Comparison of ENCODE assay signal across 23 cellular contexts in the genomic region with DNA sequence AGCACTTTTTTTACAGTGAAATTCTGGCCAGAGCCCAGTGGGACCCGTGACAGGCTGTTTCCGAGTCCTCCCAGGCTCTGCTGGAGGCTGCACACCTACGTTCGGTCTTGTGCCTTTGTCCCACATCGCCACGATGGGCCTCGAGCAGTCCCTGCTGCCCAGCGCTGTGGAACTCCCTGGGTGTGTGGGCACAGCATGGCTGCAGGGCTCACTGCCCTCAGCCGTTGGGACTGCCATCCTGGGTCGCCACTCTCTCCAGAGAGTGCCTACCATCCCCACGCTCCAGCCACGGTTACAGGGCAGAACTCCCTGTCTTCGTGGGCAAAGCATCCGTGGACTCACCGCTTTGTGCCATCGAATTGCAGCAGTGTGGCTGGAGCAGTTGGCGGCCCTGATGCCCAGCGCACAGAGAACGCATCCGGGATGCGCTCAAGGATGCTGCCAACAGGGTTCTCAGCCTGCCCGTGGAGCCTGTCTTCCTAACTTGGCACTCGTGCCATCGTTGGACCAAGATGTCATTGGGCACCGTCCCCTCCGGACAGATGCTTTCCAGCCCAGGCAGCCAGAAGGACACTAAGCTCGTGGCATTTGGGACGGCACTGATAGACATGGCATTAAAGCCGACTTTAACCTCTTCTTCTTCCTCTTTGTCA.
"Had no signal": no experiment of that assay in that cellular context is flagged by ENCODE, and none has a peak within 500 bp of the region (broad histone marks: within the 10 kb centered on the region; RNA-seq: fewer than 3 reads in every experiment).

No MANE protein-coding gene starts in this region.

- H3K27ac Mint-ChIP-seq: natural killer cell; progenitor cell of endocrine pancreas; stimulated activated naive B cell treated with anti-CD40 and anti-IgM and Interleukin-4, amounts not matched to agents 10 μg/mL and 1 μg/mL and 100 μg/mL, for 72 hours; stimulated activated naive CD8-positive, alpha-beta T cell treated with anti-CD3 and anti-CD28 coated beads, Interleukin-15, Interleukin-2, amounts not matched to agents 100 ng/mL and 50 ng/mL, for 24 hours had no signal

- H3K4me1 Mint-ChIP-seq: natural killer cell; stimulated activated naive B cell treated with anti-CD40 and anti-IgM and Interleukin-4, amounts not matched to agents 10 μg/mL and 1 μg/mL and 100 μg/mL, for 72 hours had no signal

- H3K36me3 ChIP-seq: left lung, neutrophil, right atrium auricular region, thoracic aorta, tibial nerve, upper lobe of left lung had no signal

- H3K27ac ChIP-seq: dorsolateral prefrontal cortex, epithelial cell of prostate, left lung, neutrophil, parathyroid adenoma, right atrium auricular region, thoracic aorta, tibial nerve, upper lobe of left lung had no signal

- H3K27me3 ChIP-seq: right atrium auricular region, tibial nerve, upper lobe of left lung had no signal

- H3K4me1 ChIP-seq: left lung, parathyroid adenoma, right atrium auricular region, upper lobe of left lung had no signal

- H3K4me3 Mint-ChIP-seq: natural killer cell; stimulated activated naive B cell treated with anti-CD40 and anti-IgM and Interleukin-4, amounts not matched to agents 10 μg/mL and 1 μg/mL and 100 μg/mL, for 72 hours; stimulated activated naive CD8-positive, alpha-beta T cell treated with anti-CD3 and anti-CD28 coated beads, Interleukin-15, Interleukin-2, amounts not matched to agents 100 ng/mL and 50 ng/mL, for 24 hours had no signal

- H3K9me3 ChIP-seq: left lung, neutrophil, right atrium auricular region, thoracic aorta, tibial nerve, upper lobe of left lung had no signal

- H3K9me3 Mint-ChIP-seq: natural killer cell; stimulated activated naive B cell treated with anti-CD40 and anti-IgM and Interleukin-4, amounts not matched to agents 10 μg/mL and 1 μg/mL and 100 μg/mL, for 72 hours; stimulated activated naive CD8-positive, alpha-beta T cell treated with anti-CD3 and anti-CD28 coated beads, Interleukin-15, Interleukin-2, amounts not matched to agents 100 ng/mL and 50 ng/mL, for 24 hours had no signal

- H3K36me3 Mint-ChIP-seq: natural killer cell; stimulated activated naive B cell treated with anti-CD40 and anti-IgM and Interleukin-4, amounts not matched to agents 10 μg/mL and 1 μg/mL and 100 μg/mL, for 72 hours had no signal

- ATAC-seq: esophagus mucosa; left cardiac atrium; left lung; natural killer cell; sciatic nerve; stimulated activated naive B cell treated with anti-CD40 and anti-IgM and Interleukin-4, amounts not matched to agents 10 μg/mL and 1 μg/mL and 100 μg/mL, for 72 hours had no signal

- H3K4me3 ChIP-seq: dorsolateral prefrontal cortex, left lung, right atrium auricular region, thoracic aorta, tibial nerve, upper lobe of left lung had no signal

- DNase-seq: central memory CD4-positive, alpha-beta T cell; dorsolateral prefrontal cortex; effector CD4-positive, alpha-beta T cell; foreskin fibroblast; left cardiac atrium; mammary epithelial cell; natural killer cell; small intestine; stimulated activated CD4-positive, alpha-beta T cell treated with anti-CD3 and anti-CD28 coated beads, Interleukin-15, amount 100 ng/mL, for 24 hours; stimulated activated CD4-positive, alpha-beta T cell treated with anti-CD3 and anti-CD28 coated beads, Interleukin-2, amount 100 ng/mL, for 48 hours; stimulated activated naive B cell treated with anti-CD40 and anti-IgM and Interleukin-4, amounts not matched to agents 10 μg/mL and 1 μg/mL and 100 μg/mL, for 72 hours had no signal
